ENCODE assay signal across 17 cellular contexts in genomic region chr11:5679811-5680210, GRCh38. TPM values are rescaled to one million over a fixed set of nuclear protein-coding genes. Genes with fewer than 3 reads are reported as not detected.
DNase-seq lines count a peak whose midpoint lies in the region.
"Had no signal": no experiment of that assay in that cellular context is flagged by ENCODE, and none has a peak within 500 bp of the region (broad histone marks: within the 10 kb centered on the region; RNA-seq: fewer than 3 reads in every experiment).

No MANE protein-coding gene starts in this region.

- peaks cover 20 to 55% (median 21%) of the 10 kb centered on the region in 3 donors for H3K36me3 Mint-ChIP-seq in CD8-positive, alpha-beta memory T cell

- no peaks in the 10 kb centered on the region for H3K27me3 ChIP-seq in CD8-positive, alpha-beta memory T cell (ENCODE audit: insufficient read depth, low read length, poor library complexity, severe bottlenecking)

- POLR2A ChIA-PET in CD8-positive, alpha-beta memory T cell (lab: Charles Lee): interaction anchor here (1.0 kb wide), 1 partner anchor 8 kb away, joined by 3 read pairs; no protein-coding TSS in a partner anchor

- peaks cover 26% of the 10 kb centered on the region for H3K36me3 ChIP-seq in CD8-positive, alpha-beta memory T cell (ENCODE audit: insufficient read depth, low read length)

- H3K4me3 ChIP-seq in CD8-positive, alpha-beta memory T cell (ENCODE audit: low read length): no peak overlapping the region
- H3K4me3 ChIP-seq: HAP-1 had no signal

- CTCF ChIA-PET in CD8-positive, alpha-beta memory T cell (lab: Charles Lee): no interaction called here

- H3K27ac Mint-ChIP-seq in CD8-positive, alpha-beta memory T cell: peak overlapping the region in 3 of 8 donors; percentile 12 to 40 (median 19)
- H3K27ac Mint-ChIP-seq: CD4-positive, alpha-beta T cell had no signal

- H3K27me3 Mint-ChIP-seq in CD8-positive, alpha-beta memory T cell: no peaks in the 10 kb centered on the region
- H3K27me3 Mint-ChIP-seq: CD4-positive, alpha-beta T cell had no signal

- H3K4me1 ChIP-seq in CD8-positive, alpha-beta memory T cell (ENCODE audit: insufficient read depth, low read length): peaks cover 6% of the 10 kb centered on the region

- DNase-seq in Daoy (ENCODE audit: low read depth) (peak; percentile 32), M059J (ENCODE audit: low read depth) (peak; percentile 97), astrocyte of the hippocampus (ENCODE audit: low read depth, low spot score) (peak; percentile 66), myocyte (ENCODE audit: low read depth) (peak; percentile 48), Kasumi-1 (lab: John Stamatoyannopoulos, UW) (no peak), CD1c-positive myeloid dendritic cell (ENCODE audit: extremely low spot score) (no peak)
- no peak for DNase-seq in CD8-positive, alpha-beta memory T cell
- DNase-seq: ACHN; CD4-positive, alpha-beta T cell; DMS79; Karpas-422; NCI-H1105; NCI-H1694; NCI-H510A treated with DMSO at 0.1 percent for 48 hours; NCI-H82; PC-3 had no signal

- H3K4me3 Mint-ChIP-seq in CD8-positive, alpha-beta memory T cell: no peak overlapping the region
- H3K4me3 Mint-ChIP-seq: CD4-positive, alpha-beta T cell had no signal

- H3K4me1 Mint-ChIP-seq in CD8-positive, alpha-beta memory T cell: peaks cover 36 to 54% (median 54%) of the 10 kb centered on the region in 3 donors

- H3K9me3 ChIP-seq in CD8-positive, alpha-beta memory T cell (ENCODE audit: low read length): no peaks in the 10 kb centered on the region
- H3K9me3 ChIP-seq: HAP-1 had no signal

- peaks cover 0 to 1% (median 0%) of the 10 kb centered on the region in 5 donors for H3K9me3 Mint-ChIP-seq in CD8-positive, alpha-beta memory T cell
- H3K9me3 Mint-ChIP-seq: CD4-positive, alpha-beta T cell had no signal

- no peak overlapping the region for H3K27ac ChIP-seq in CD8-positive, alpha-beta memory T cell (ENCODE audit: low read depth, low read length)

RNA-seq across cellular contexts. Expression of gene TRIM5, which starts 5.1 kb away (rescaled TPM):
- total RNA-seq in Daoy (2014; rRNA removed; shearing (Covaris generic)): 11.5 and 15.2 TPM in 2 replicates
- total RNA-seq in M059J (2014; rRNA removed; shearing (Covaris generic)): 71.1 and 92.8 TPM in 2 replicates
- 36.3 and 45.8 TPM in 2 replicates for total RNA-seq in myocyte
- polyA plus RNA-seq in myocyte (2012): 17.4 TPM
- total RNA-seq in CD8-positive, alpha-beta memory T cell: 10 to 100 TPM in 1 of 2 experiments, 1 to 10 TPM in 1; 8.2 to 10.6 TPM
- polyA plus RNA-seq in CD8-positive, alpha-beta memory T cell: 9.8 TPM

RNA-seq across cellular contexts. Expression of gene TRIM22, which starts 9.8 kb away (rescaled TPM):
- 1.2 and 1.5 TPM in 2 replicates for total RNA-seq in Daoy (2014; rRNA removed; shearing (Covaris generic))
- 101 and 128 TPM in 2 replicates for total RNA-seq in M059J (2014; rRNA removed; shearing (Covaris generic))
- 61.0 and 81.6 TPM in 2 replicates for total RNA-seq in myocyte
- polyA plus RNA-seq in myocyte (2012): 63.1 TPM
- 100 to 1,000 TPM; 105 TPM for total RNA-seq in CD8-positive, alpha-beta memory T cell
- polyA plus RNA-seq in CD8-positive, alpha-beta memory T cell: 163 TPM
- total RNA-seq: PC-3 had no signal

RNA-seq across cellular contexts. Expression of gene TRIM34, which starts 55.0 kb away (rescaled TPM):
- total RNA-seq in Daoy (2014; rRNA removed; shearing (Covaris generic)): 0.63 and 2.7 TPM in 2 replicates
- 13.2 and 22.2 TPM in 2 replicates for total RNA-seq in M059J (2014; rRNA removed; shearing (Covaris generic))
- total RNA-seq in myocyte: 2.7 and 4.4 TPM in 2 replicates
- polyA plus RNA-seq in myocyte (2012): 2.2 TPM
- 1 to 10 TPM; 3.1 to 4.1 TPM for total RNA-seq in CD8-positive, alpha-beta memory T cell
- 13.5 TPM for polyA plus RNA-seq in CD8-positive, alpha-beta memory T cell

RNA-seq across cellular contexts. Expression of gene OR56B1, which starts 56.4 kb away (rescaled TPM):
- total RNA-seq in Daoy (2014; rRNA removed; shearing (Covaris generic)): not detected in 2 replicates
- total RNA-seq in M059J (2014; rRNA removed; shearing (Covaris generic)): not detected in 2 replicates
- not detected in 2 replicates for total RNA-seq in myocyte
- not detected for polyA plus RNA-seq in myocyte (2012)
- not detected for total RNA-seq in CD8-positive, alpha-beta memory T cell
- polyA plus RNA-seq in CD8-positive, alpha-beta memory T cell: not detected
- total RNA-seq: PC-3 had no signal

Comparison
In these comparisons a context has a peak if more than half of its experiments do, and no peak if none do; other contexts are left out.
1. DNase-seq: peak in Daoy (single experiment), M059J (single experiment), astrocyte of the hippocampus (single experiment) and myocyte (single experiment); none in Kasumi-1 (0 of 2), CD1c-positive myeloid dendritic cell (single experiment) and CD8-positive, alpha-beta memory T cell (0 of 5).
2. RNA of gene TRIM22, which starts 9.8 kb away (total RNA-seq): 101 to 128 TPM in M059J, 105 TPM in CD8-positive, alpha-beta memory T cell and 61.0 to 81.6 TPM in myocyte; 1.2 to 1.5 TPM in Daoy; every median in the first group is over 10 times any median in the second.